8 cellular contexts compared by ENCODE assay signal in the genomic region with DNA sequence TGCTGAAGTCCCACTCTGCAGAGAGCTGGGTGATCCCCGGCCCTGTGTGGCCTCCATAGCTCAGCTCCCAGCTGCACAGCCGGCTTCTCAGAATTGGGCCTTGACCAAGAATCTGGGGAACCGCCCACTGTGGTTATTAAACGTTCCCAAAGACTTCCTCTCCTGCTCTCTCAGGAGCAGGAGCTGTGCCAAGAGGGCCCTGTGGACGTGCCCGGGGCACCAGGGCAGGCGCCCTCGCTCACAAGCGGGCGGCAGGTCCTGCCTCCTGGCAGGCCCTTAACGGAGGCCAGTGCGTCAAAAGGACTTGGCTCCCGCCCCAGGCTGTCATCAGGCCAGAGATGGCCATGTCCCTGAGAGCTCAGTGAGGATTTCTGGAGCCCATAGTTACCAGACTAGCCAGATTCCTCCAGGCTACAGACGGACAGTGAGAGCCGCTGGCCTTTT. TPM values are rescaled to one million over a fixed set of nuclear protein-coding genes. Genes with fewer than 3 reads are reported as not detected.
A peak's percentile ranks its signal among the peaks of the same experiment; 100 is the strongest.
DNase-seq lines count a peak whose midpoint lies in the region; ATAC-seq and TF ChIP-seq lines count a peak whose summit lies in the region.

No MANE protein-coding gene starts in this region.

- H3K9me3 Mint-ChIP-seq in activated CD4-positive, alpha-beta T cell treated with anti-CD3 and anti-CD28 coated beads, Interleukin-2, amount 10 ng/mL, durations not matched to agents 24 days and 14 days, result no peaks in the 10 kb centered on the region

- no peaks in the 10 kb centered on the region for H3K27me3 ChIP-seq in adrenal gland
- no peaks in the 10 kb centered on the region for H3K27me3 ChIP-seq in right cardiac atrium (ENCODE audit: control insufficient read depth, insufficient read depth)

- ATAC-seq in right cardiac atrium (peak; percentile 92 to 93), GM19351 (IDR thresholded peaks at IDR 0.05; ENCODE audit: unreplicated experiment) (no peak), HG02840 (IDR thresholded peaks at IDR 0.05; ENCODE audit: low FRiP score, unreplicated experiment) (no peak)

- peak in 1 of 2 donors; percentile 42 for TF ChIP-seq POLR2A in adrenal gland (IDR thresholded peaks at IDR 0.05)

- TF ChIP-seq CTCF in adrenal gland (IDR thresholded peaks at IDR 0.05), result no peak

- no peaks in the 10 kb centered on the region for H3K36me3 ChIP-seq in adrenal gland (replicated peaks in 1 of 2)

- intact Hi-C loops in adrenal gland (cut with DNase I) (no loop called here), right cardiac atrium (cut with DNase I) (no loop called here)
- intact Hi-C loops in activated CD4-positive, alpha-beta T cell treated with anti-CD3 and anti-CD28 coated beads, Interleukin-2, amount 10 ng/mL, durations not matched to agents 24 days and 14 days (cut with micrococcal nuclease), result no loop called here

- H3K4me3 ChIP-seq in adrenal gland (no peak overlapping the region), right cardiac atrium (ENCODE audit: low read length) (no peak overlapping the region)

- peaks cover 23% of the 10 kb centered on the region for H3K4me1 Mint-ChIP-seq in activated CD4-positive, alpha-beta T cell treated with anti-CD3 and anti-CD28 coated beads, Interleukin-2, amount 10 ng/mL, durations not matched to agents 24 days and 14 days

- DNase-seq in HS-27A (ENCODE audit: low read depth), result peak; percentile 85
- peak; percentile 97 to 99 (median 98) for DNase-seq in adrenal gland
- peak; percentile 98 to 100 (median 99) for DNase-seq in right cardiac atrium
- DNase-seq in smooth muscle cell of the brain vasculature (ENCODE audit: low read depth, low spot score), result peak; percentile 83
- DNase-seq in activated CD4-positive, alpha-beta T cell treated with anti-CD3 and anti-CD28 coated beads, Interleukin-2, amount 10 ng/mL, durations not matched to agents 24 days and 14 days, result no peak
- no peak for DNase-seq in stimulated activated CD4-positive, alpha-beta T cell treated with anti-CD3 and anti-CD28 coated beads, Interleukin-15, amount 100 ng/mL, for 24 hours

- peak overlapping the region in 3 of 5 donors; percentile 39 to 71 (median 65) for H3K27ac ChIP-seq in adrenal gland
- peak overlapping the region; percentile 56 for H3K27ac ChIP-seq in right cardiac atrium (ENCODE audit: low read length)

- H3K27me3 Mint-ChIP-seq in activated CD4-positive, alpha-beta T cell treated with anti-CD3 and anti-CD28 coated beads, Interleukin-2, amount 10 ng/mL, durations not matched to agents 24 days and 14 days, result no peaks in the 10 kb centered on the region

- H3K4me1 ChIP-seq in adrenal gland (replicated peaks in 1 of 2), result peaks cover 15 to 30% of the 10 kb centered on the region in 2 donors
- peaks cover 18% of the 10 kb centered on the region for H3K4me1 ChIP-seq in right cardiac atrium (ENCODE audit: control insufficient read depth, insufficient read depth, low read length)

- no peak overlapping the region for H3K27ac Mint-ChIP-seq in activated CD4-positive, alpha-beta T cell treated with anti-CD3 and anti-CD28 coated beads, Interleukin-2, amount 10 ng/mL, durations not matched to agents 24 days and 14 days

- H3K9me3 ChIP-seq in adrenal gland (replicated peaks in 1 of 3) (no peaks in the 10 kb centered on the region), right cardiac atrium (ENCODE audit: control insufficient read depth, low read length) (no peaks in the 10 kb centered on the region)

- H3K36me3 Mint-ChIP-seq in activated CD4-positive, alpha-beta T cell treated with anti-CD3 and anti-CD28 coated beads, Interleukin-2, amount 10 ng/mL, durations not matched to agents 24 days and 14 days (ENCODE audit: low read depth), result peaks cover 48% of the 10 kb centered on the region

- 7 to 31% (median 8%) methylated on average over 10 to 15 of the region's 15 CpGs; no CpG with 5 or more reads in 1 of the 4 donors for WGBS in adrenal gland, 4 donors
- WGBS in right cardiac atrium, result 3% methylated on average over 15 of the region's 15 CpGs

- no peak overlapping the region for H3K4me3 Mint-ChIP-seq in activated CD4-positive, alpha-beta T cell treated with anti-CD3 and anti-CD28 coated beads, Interleukin-2, amount 10 ng/mL, durations not matched to agents 24 days and 14 days

RNA-seq across cellular contexts. Expression of gene ZC3H12D, which starts 30.4 kb away (rescaled TPM):
- total RNA-seq in adrenal gland (10 to 100 TPM in 1 of 8 donors, 1 to 10 TPM in 6, under 1 TPM in 1; 0.98 to 12.0 (median 2.0) TPM), right cardiac atrium (1 to 10 TPM in 1 of 4 donors, under 1 TPM in 3; 0.48 to 1.1 (median 0.64) TPM)
- polyA plus RNA-seq in adrenal gland (1 to 10 TPM in 1 of 3 donors, under 1 TPM in 2; 0.48 to 2.5 (median 0.77) TPM), right cardiac atrium (0.34 TPM)
- total RNA-seq in activated CD4-positive, alpha-beta T cell treated with anti-CD3 and anti-CD28 coated beads, Interleukin-2, amount 10 ng/mL, durations not matched to agents 24 days and 14 days, result 79.6 and 79.8 TPM in 2 replicates

RNA-seq across cellular contexts. Expression of gene SUMO4, which starts 54.4 kb away (rescaled TPM):
- total RNA-seq in adrenal gland (1 to 10 TPM in 5 of 8 donors, under 1 TPM in 1, not detected in 2; 0.70 to 3.1 (median 1.8) TPM), right cardiac atrium (under 1 TPM; 0.51 to 0.78 (median 0.62) TPM)
- polyA plus RNA-seq in adrenal gland (under 1 TPM in 1 of 3 donors, not detected in 2; 0.18 TPM), right cardiac atrium (0.32 TPM)
- 10.1 and 10.9 TPM in 2 replicates for total RNA-seq in activated CD4-positive, alpha-beta T cell treated with anti-CD3 and anti-CD28 coated beads, Interleukin-2, amount 10 ng/mL, durations not matched to agents 24 days and 14 days

Comparison
In these comparisons a context has a peak if more than half of its experiments do, and no peak if none do; other contexts are left out.
1. DNase-seq: peak in HS-27A (single experiment), adrenal gland (7 of 7), right cardiac atrium (3 of 3) and smooth muscle cell of the brain vasculature (single experiment); none in activated CD4-positive, alpha-beta T cell treated with anti-CD3 and anti-CD28 coated beads, Interleukin-2, amount 10 ng/mL, durations not matched to agents 24 days and 14 days (single experiment) and stimulated activated CD4-positive, alpha-beta T cell treated with anti-CD3 and anti-CD28 coated beads, Interleukin-15, amount 100 ng/mL, for 24 hours (single experiment).
2. ATAC-seq: peak in right cardiac atrium (2 of 2); none in GM19351 (single experiment) and HG02840 (single experiment).